Comparison of ENCODE assay signal across 18 cellular contexts in genomic region chr12:93430280-93430679, GRCh38. TPM values are rescaled to one million over a fixed set of nuclear protein-coding genes. Genes with fewer than 3 reads are reported as not detected.
DNase-seq lines count a peak whose midpoint lies in the region; ATAC-seq lines count a peak whose summit lies in the region.
"Had no signal": no experiment of that assay in that cellular context is flagged by ENCODE, and none has a peak within 500 bp of the region (broad histone marks: within the 10 kb centered on the region; RNA-seq: fewer than 3 reads in every experiment).

No MANE protein-coding gene starts in this region.

- H3K36me3 Mint-ChIP-seq in activated naive CD8-positive, alpha-beta T cell, result no peaks in the 10 kb centered on the region
- H3K36me3 Mint-ChIP-seq in activated naive CD8-positive, alpha-beta T cell treated with anti-CD3 and anti-CD28 coated beads, Interleukin-2, amount 50 U/mL, for 24 hours (ENCODE audit: low read depth), result peaks cover 21% of the 10 kb centered on the region
- no peaks in the 10 kb centered on the region for H3K36me3 Mint-ChIP-seq in T-helper 17 cell (ENCODE audit: low read depth)
- peaks cover 16% of the 10 kb centered on the region for H3K36me3 Mint-ChIP-seq in stimulated activated effector memory CD8-positive, alpha-beta T cell treated with anti-CD3 and anti-CD28 coated beads, Interleukin-12 subunit alpha, Interleukin-12 subunit beta, amount 100 ng/mL, for 72 hours

- no peaks in the 10 kb centered on the region for H3K9me3 ChIP-seq in T-helper 17 cell (ENCODE audit: control insufficient read depth, low read length, poor library complexity, severe bottlenecking)
- H3K9me3 ChIP-seq: Caco-2, SJCRH30 had no signal

- ATAC-seq in activated naive CD8-positive, alpha-beta T cell treated with anti-CD3 and anti-CD28 coated beads, Interleukin-2, amount 50 U/mL, for 24 hours, result no peak
- ATAC-seq in T-helper 17 cell, result no peak
- ATAC-seq in stimulated activated effector memory CD8-positive, alpha-beta T cell treated with anti-CD3 and anti-CD28 coated beads, Interleukin-12 subunit alpha, Interleukin-12 subunit beta, amount 100 ng/mL, for 72 hours, result no peak

- H3K27me3 Mint-ChIP-seq in activated naive CD8-positive, alpha-beta T cell, result no peaks in the 10 kb centered on the region
- H3K27me3 Mint-ChIP-seq in activated naive CD8-positive, alpha-beta T cell treated with anti-CD3 and anti-CD28 coated beads, Interleukin-2, amount 50 U/mL, for 24 hours, result no peaks in the 10 kb centered on the region
- H3K27me3 Mint-ChIP-seq in T-helper 17 cell, result no peaks in the 10 kb centered on the region

- H3K9me3 Mint-ChIP-seq in activated naive CD8-positive, alpha-beta T cell (ENCODE audit: low read depth), result no peaks in the 10 kb centered on the region
- no peaks in the 10 kb centered on the region for H3K9me3 Mint-ChIP-seq in activated naive CD8-positive, alpha-beta T cell treated with anti-CD3 and anti-CD28 coated beads, Interleukin-2, amount 50 U/mL, for 24 hours
- no peaks in the 10 kb centered on the region for H3K9me3 Mint-ChIP-seq in stimulated activated effector memory CD8-positive, alpha-beta T cell treated with anti-CD3 and anti-CD28 coated beads, Interleukin-12 subunit alpha, Interleukin-12 subunit beta, amount 100 ng/mL, for 72 hours
- H3K9me3 Mint-ChIP-seq: HFFc6 had no signal

- peak overlapping the region; percentile 5 for H3K27ac Mint-ChIP-seq in activated naive CD8-positive, alpha-beta T cell
- no peak overlapping the region for H3K27ac Mint-ChIP-seq in activated naive CD8-positive, alpha-beta T cell treated with anti-CD3 and anti-CD28 coated beads, Interleukin-2, amount 50 U/mL, for 24 hours
- H3K27ac Mint-ChIP-seq in T-helper 17 cell, result peak overlapping the region; percentile 49
- H3K27ac Mint-ChIP-seq in stimulated activated effector memory CD8-positive, alpha-beta T cell treated with anti-CD3 and anti-CD28 coated beads, Interleukin-12 subunit alpha, Interleukin-12 subunit beta, amount 100 ng/mL, for 72 hours, result peak overlapping the region; percentile 59
- H3K27ac Mint-ChIP-seq: HFFc6 had no signal

- H3K4me3 Mint-ChIP-seq in activated naive CD8-positive, alpha-beta T cell, result peak overlapping the region; percentile 6
- no peak overlapping the region for H3K4me3 Mint-ChIP-seq in activated naive CD8-positive, alpha-beta T cell treated with anti-CD3 and anti-CD28 coated beads, Interleukin-2, amount 50 U/mL, for 24 hours
- no peak overlapping the region for H3K4me3 Mint-ChIP-seq in T-helper 17 cell
- no peak overlapping the region for H3K4me3 Mint-ChIP-seq in stimulated activated effector memory CD8-positive, alpha-beta T cell treated with anti-CD3 and anti-CD28 coated beads, Interleukin-12 subunit alpha, Interleukin-12 subunit beta, amount 100 ng/mL, for 72 hours
- H3K4me3 Mint-ChIP-seq: HFFc6 had no signal

- DNase-seq in activated naive CD8-positive, alpha-beta T cell treated with anti-CD3 and anti-CD28 coated beads, Interleukin-2, amount 50 U/mL, for 24 hours, result no peak
- DNase-seq in T-helper 17 cell (no peak), islet precursor cell (peak; percentile 55), DMS79 (lab: John Stamatoyannopoulos, UW) (no peak), HK-2 (ENCODE audit: unreplicated experiment) (no peak), KG1 (lab: John Stamatoyannopoulos, UW) (no peak)
- DNase-seq in stimulated activated effector memory CD8-positive, alpha-beta T cell treated with anti-CD3 and anti-CD28 coated beads, Interleukin-12 subunit alpha, Interleukin-12 subunit beta, amount 100 ng/mL, for 72 hours (ENCODE audit: low spot score in 2 of 2), result no peak
- DNase-seq: Caco-2; DMS79 treated with DMSO at 0.1 percent for 48 hours; GF-D8; HFFc6; NCI-H1436; NCI-H2081 treated with DMSO at 0.1 percent for 48 hours; NCI-H2227 treated with DMSO at 0.1 percent for 48 hours; NCI-H526 treated with DMSO at 0.1 percent for 48 hours; NK-92 treated with Interleukin-12 subunit alpha and Interleukin-12 subunit beta, amount 100 ng/mL, for 24 hours; SJCRH30 had no signal

- peaks cover 80% of the 10 kb centered on the region for H3K4me1 Mint-ChIP-seq in activated naive CD8-positive, alpha-beta T cell (ENCODE audit: low read depth)
- H3K4me1 Mint-ChIP-seq in activated naive CD8-positive, alpha-beta T cell treated with anti-CD3 and anti-CD28 coated beads, Interleukin-2, amount 50 U/mL, for 24 hours, result peaks cover 87% of the 10 kb centered on the region
- H3K4me1 Mint-ChIP-seq in T-helper 17 cell, result peaks cover 61% of the 10 kb centered on the region
- H3K4me1 Mint-ChIP-seq in stimulated activated effector memory CD8-positive, alpha-beta T cell treated with anti-CD3 and anti-CD28 coated beads, Interleukin-12 subunit alpha, Interleukin-12 subunit beta, amount 100 ng/mL, for 72 hours, result peaks cover 59% of the 10 kb centered on the region

RNA-seq across cellular contexts. Expression of gene UBE2N, which starts 11.5 kb away (rescaled TPM):
- 10 to 100 TPM; 94.1 to 99.6 TPM for total RNA-seq in T-helper 17 cell

RNA-seq across cellular contexts. Expression of gene MRPL42, which starts 37.0 kb away (rescaled TPM):
- total RNA-seq in T-helper 17 cell, result 10 to 100 TPM; 34.7 to 39.9 TPM

RNA-seq across cellular contexts. Expression of gene NUDT4, which starts 52.6 kb away (rescaled TPM):
- total RNA-seq in T-helper 17 cell, result 10 to 100 TPM; 60.4 to 78.8 TPM
